Comparison of ENCODE assay signal across 38 cellular contexts in the genomic region with DNA sequence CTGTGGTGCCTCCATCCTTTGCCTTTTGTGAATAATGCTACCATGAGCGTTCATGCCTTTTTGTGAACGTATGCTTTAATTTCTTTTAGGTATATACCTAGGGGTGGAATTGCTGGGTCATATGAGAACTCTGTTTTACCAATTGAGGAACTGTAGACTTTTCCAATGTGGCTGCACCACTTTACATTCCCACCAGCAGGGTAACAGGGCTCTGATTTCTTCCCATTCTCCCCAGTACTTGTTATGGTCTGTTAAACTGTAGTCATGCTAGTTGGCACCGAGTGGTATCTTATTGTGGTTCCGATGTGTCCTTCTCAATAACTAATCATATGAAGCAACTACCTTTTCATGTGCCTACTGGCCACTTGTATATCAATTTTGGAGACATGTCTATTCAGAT.
"Had no signal": no experiment of that assay in that cellular context is flagged by ENCODE, and none has a peak within 500 bp of the region (broad histone marks: within the 10 kb centered on the region; RNA-seq: fewer than 3 reads in every experiment).

No MANE protein-coding gene starts in this region.

- H3K27ac ChIP-seq: adrenal gland, body of pancreas, epithelial cell of prostate, gastroesophageal sphincter, heart right ventricle, WERI-Rb-1 had no signal

- H3K36me3 ChIP-seq: adrenal gland, gastroesophageal sphincter, heart right ventricle, WERI-Rb-1 had no signal

- H3K9me3 Mint-ChIP-seq: activated naive CD4-positive, alpha-beta T cell treated with anti-CD3 and anti-CD28 coated beads, Interleukin-2, amount 50 U/mL, for 24 hours; effector memory CD8-positive, alpha-beta T cell; T-helper 2 cell treated with Interferon-gamma antibody and Interleukin-4, amounts not matched to agents 5 μg/mL and 100 μg/mL, for 36 hours had no signal

- H3K27me3 Mint-ChIP-seq: activated B cell treated with CpG ODN at 0.5 μM for 24 hours; activated CD4-positive, alpha-beta memory T cell treated with anti-CD3 and anti-CD28 coated beads for 36 hours; activated CD8-positive, alpha-beta memory T cell treated with anti-CD3 and anti-CD28 coated beads, Interleukin-2, amount 10 ng/mL, durations not matched to agents 7 days and 5 days; activated naive CD4-positive, alpha-beta T cell treated with anti-CD3 and anti-CD28 coated beads, Interleukin-2, amount 50 U/mL, for 24 hours; activated naive CD8-positive, alpha-beta T cell treated with anti-CD3 and anti-CD28 coated beads for 36 hours; activated naive CD8-positive, alpha-beta T cell treated with anti-CD3 and anti-CD28 coated beads, Interleukin-2, amount 50 U/mL, for 24 hours; effector memory CD8-positive, alpha-beta T cell; T-helper 17 cell had no signal

- DNase-seq: activated B cell treated with CpG ODN at 0.5 μM for 24 hours; activated CD4-positive, alpha-beta memory T cell treated with anti-CD3 and anti-CD28 coated beads for 36 hours; activated CD4-positive, alpha-beta T cell treated with anti-CD3 and anti-CD28 coated beads for 48 hours; activated CD8-positive, alpha-beta memory T cell treated with anti-CD3 and anti-CD28 coated beads, Interleukin-2, amount 10 ng/mL, durations not matched to agents 7 days and 5 days; activated CD8-positive, alpha-beta memory T cell treated with anti-CD3 and anti-CD28 coated beads, Interleukin-2, amount 50 U/mL, for 4 hours; activated CD8-positive, alpha-beta T cell treated with anti-CD3 and anti-CD28 coated beads, Interleukin-2, amount 10 ng/mL, durations not matched to agents 7 days and 5 days; activated effector memory CD4-positive, alpha-beta T cell treated with anti-CD3 and anti-CD28 coated beads, Interleukin-2, amount 50 U/mL, for 16 hours; activated naive CD4-positive, alpha-beta T cell treated with anti-CD3 and anti-CD28 coated beads for 36 hours; activated naive CD8-positive, alpha-beta T cell treated with anti-CD3 and anti-CD28 coated beads for 36 hours; activated naive CD8-positive, alpha-beta T cell treated with anti-CD3 and anti-CD28 coated beads, Interleukin-2, amount 50 U/mL, for 24 hours; activated T-cell treated with anti-CD3 and anti-CD28 coated beads, Interleukin-2, amount 50 U/mL, for 1 hour; activated T-cell treated with anti-CD3 and anti-CD28 coated beads, Interleukin-2, amount 50 U/mL, for 48 hours; adrenal gland; amygdala; aorta; body of pancreas; caudate nucleus; cortex of kidney; dermis blood vessel endothelial cell; effector CD4-positive, alpha-beta T cell; effector memory CD8-positive, alpha-beta T cell; foreskin melanocyte; heart right ventricle; T-helper 1 cell; T-helper 17 cell; T1000; WERI-Rb-1 had no signal

- H3K9me3 ChIP-seq: adrenal gland, body of pancreas, gastroesophageal sphincter had no signal

- H3K4me3 Mint-ChIP-seq: activated B cell treated with CpG ODN at 0.5 μM for 24 hours; activated CD4-positive, alpha-beta memory T cell treated with anti-CD3 and anti-CD28 coated beads for 36 hours; activated CD8-positive, alpha-beta memory T cell treated with anti-CD3 and anti-CD28 coated beads, Interleukin-2, amount 10 ng/mL, durations not matched to agents 7 days and 5 days; activated CD8-positive, alpha-beta T cell treated with anti-CD3 and anti-CD28 coated beads, Interleukin-2, amount 10 ng/mL, durations not matched to agents 7 days and 5 days; activated naive CD4-positive, alpha-beta T cell treated with anti-CD3 and anti-CD28 coated beads for 36 hours; activated naive CD4-positive, alpha-beta T cell treated with anti-CD3 and anti-CD28 coated beads, Interleukin-2, amount 50 U/mL, for 24 hours; activated naive CD8-positive, alpha-beta T cell treated with anti-CD3 and anti-CD28 coated beads for 36 hours; activated naive CD8-positive, alpha-beta T cell treated with anti-CD3 and anti-CD28 coated beads, Interleukin-2, amount 50 U/mL, for 24 hours; activated T-helper 1 cell treated with anti-CD3 and anti-CD28 coated beads, Interleukin-12 subunit alpha, Interleukin-12 subunit beta, Interleukin-2, Interleukin-4 antibody, amounts not matched to agents 30 ng/mL and 10 ng/mL and 1 ng/mL, durations not matched to agents 14 hours and 24 hours and 36 hours; effector memory CD8-positive, alpha-beta T cell; T-helper 17 cell; T-helper 2 cell treated with Interferon-gamma antibody and Interleukin-4, amounts not matched to agents 5 μg/mL and 100 μg/mL, for 36 hours had no signal

- H3K4me3 ChIP-seq: adrenal gland, body of pancreas, gastroesophageal sphincter, heart right ventricle had no signal

- FAIRE-seq: colon, endometrium, endothelial cell of umbilical vein had no signal

- H3K27ac Mint-ChIP-seq: activated B cell treated with CpG ODN at 0.5 μM for 24 hours; activated CD4-positive, alpha-beta memory T cell treated with anti-CD3 and anti-CD28 coated beads for 36 hours; activated CD8-positive, alpha-beta memory T cell treated with anti-CD3 and anti-CD28 coated beads, Interleukin-2, amount 10 ng/mL, durations not matched to agents 7 days and 5 days; activated CD8-positive, alpha-beta T cell treated with anti-CD3 and anti-CD28 coated beads, Interleukin-2, amount 10 ng/mL, durations not matched to agents 7 days and 5 days; activated naive CD4-positive, alpha-beta T cell treated with anti-CD3 and anti-CD28 coated beads for 36 hours; activated naive CD4-positive, alpha-beta T cell treated with anti-CD3 and anti-CD28 coated beads, Interleukin-2, amount 50 U/mL, for 24 hours; activated naive CD8-positive, alpha-beta T cell treated with anti-CD3 and anti-CD28 coated beads for 36 hours; activated naive CD8-positive, alpha-beta T cell treated with anti-CD3 and anti-CD28 coated beads, Interleukin-2, amount 50 U/mL, for 24 hours; activated T-helper 1 cell treated with anti-CD3 and anti-CD28 coated beads, Interleukin-12 subunit alpha, Interleukin-12 subunit beta, Interleukin-2, Interleukin-4 antibody, amounts not matched to agents 30 ng/mL and 10 ng/mL and 1 ng/mL, durations not matched to agents 14 hours and 24 hours and 36 hours; activated T-helper 2 cell treated with anti-CD3 and anti-CD28 coated beads, Interferon-gamma antibody, Interleukin-2, Interleukin-4, amounts not matched to agents 10 μg/mL and 5 μg/mL and 100 μg/mL, durations not matched to agents 14 hours and 24 hours and 36 hours; effector memory CD8-positive, alpha-beta T cell; T-helper 17 cell; T-helper 2 cell treated with Interferon-gamma antibody and Interleukin-4, amounts not matched to agents 5 μg/mL and 100 μg/mL, for 36 hours had no signal

- H3K27me3 ChIP-seq: adrenal gland, body of pancreas, gastroesophageal sphincter, heart right ventricle had no signal

- H3K4me1 Mint-ChIP-seq: activated B cell treated with CpG ODN at 0.5 μM for 24 hours; activated CD8-positive, alpha-beta memory T cell treated with anti-CD3 and anti-CD28 coated beads, Interleukin-2, amount 10 ng/mL, durations not matched to agents 7 days and 5 days; activated naive CD4-positive, alpha-beta T cell treated with anti-CD3 and anti-CD28 coated beads, Interleukin-2, amount 50 U/mL, for 24 hours; activated naive CD8-positive, alpha-beta T cell treated with anti-CD3 and anti-CD28 coated beads for 36 hours; activated naive CD8-positive, alpha-beta T cell treated with anti-CD3 and anti-CD28 coated beads, Interleukin-2, amount 50 U/mL, for 24 hours; T-helper 17 cell had no signal

- ATAC-seq: activated CD4-positive, CD25-positive, alpha-beta regulatory T cell treated with anti-CD3 and anti-CD28 coated beads, Interleukin-2, amount 50 U/mL, for 24 hours; activated CD8-positive, alpha-beta memory T cell treated with anti-CD3 and anti-CD28 coated beads, Interleukin-2, amount 10 ng/mL, durations not matched to agents 7 days and 5 days; activated CD8-positive, alpha-beta T cell treated with anti-CD3 and anti-CD28 coated beads, Interleukin-2, amount 10 ng/mL, durations not matched to agents 7 days and 5 days; activated naive CD8-positive, alpha-beta T cell treated with anti-CD3 and anti-CD28 coated beads, Interleukin-2, amount 50 U/mL, for 24 hours; body of pancreas; effector memory CD8-positive, alpha-beta T cell; esophagus mucosa; gastroesophageal sphincter; heart right ventricle; T-helper 17 cell had no signal

- H3K4me1 ChIP-seq: adrenal gland, body of pancreas, gastroesophageal sphincter, heart right ventricle had no signal
